Comparison of ENCODE assay signal across 16 cellular contexts in the genomic region with DNA sequence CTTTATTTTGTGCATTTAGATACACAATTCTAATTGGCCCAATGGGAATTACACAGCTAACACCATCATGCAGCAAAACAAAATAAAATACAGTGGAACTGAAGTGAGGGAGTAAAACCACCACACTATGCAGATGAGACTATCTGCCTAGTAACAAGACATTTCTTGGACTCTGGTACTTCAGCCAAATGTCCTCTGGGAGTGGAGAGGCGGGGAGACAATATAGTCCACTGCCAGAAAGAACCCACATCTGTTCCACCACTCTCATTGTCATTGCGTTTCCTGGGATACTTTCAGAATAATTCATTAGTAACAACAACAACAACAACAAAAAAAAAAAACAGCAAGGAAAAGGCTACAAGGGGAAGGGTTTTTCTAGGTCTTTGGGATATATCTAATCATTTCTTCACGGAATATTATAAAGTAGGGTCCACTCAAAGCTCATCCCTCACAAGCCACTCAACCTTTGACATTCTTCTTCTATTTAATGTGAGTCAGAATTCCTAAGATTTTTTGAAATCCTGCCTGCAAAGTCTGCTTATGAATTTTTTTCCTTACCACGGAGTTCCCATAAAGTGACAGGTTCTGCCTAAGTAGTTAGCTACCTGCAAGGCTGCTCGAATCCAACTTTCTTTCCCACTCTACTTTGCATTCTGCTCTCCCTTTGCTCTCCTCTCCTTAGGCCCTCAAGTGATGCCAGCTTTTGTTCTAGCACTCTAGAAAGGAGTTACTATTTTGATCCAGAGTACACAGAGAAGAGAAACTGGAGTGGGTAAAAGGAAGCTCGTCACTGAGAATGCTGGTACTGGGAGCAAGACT. TPM values are rescaled to one million over a fixed set of nuclear protein-coding genes. Genes with fewer than 3 reads are reported as not detected.
"Had no signal": no experiment of that assay in that cellular context is flagged by ENCODE, and none has a peak within 500 bp of the region (broad histone marks: within the 10 kb centered on the region; RNA-seq: fewer than 3 reads in every experiment).

No MANE protein-coding gene starts in this region.

- H3K4me3 ChIP-seq: esophagus squamous epithelium, sigmoid colon, spleen, testis had no signal

- H3K27me3 ChIP-seq: esophagus squamous epithelium, sigmoid colon, spleen, testis had no signal

- H3K4me1 ChIP-seq: esophagus squamous epithelium, sigmoid colon, spleen, testis had no signal

- DNase-seq: activated CD4-positive, alpha-beta memory T cell treated with anti-CD3 and anti-CD28 coated beads for 36 hours; activated CD4-positive, alpha-beta T cell treated with anti-CD3 and anti-CD28 coated beads for 4 hours; activated naive CD8-positive, alpha-beta T cell treated with anti-CD3 and anti-CD28 coated beads for 36 hours; activated T-cell treated with anti-CD3 and anti-CD28 coated beads for 4 hours; amniotic stem cell; caudate nucleus; effector memory CD8-positive, alpha-beta T cell; esophagus squamous epithelium; hippocampal formation; islet precursor cell; posterior cingulate gyrus; sigmoid colon; spleen; stimulated activated CD4-positive, alpha-beta T cell treated with anti-CD3 and anti-CD28 coated beads, Interleukin-4, amount 100 ng/mL, for 4 hours; testis had no signal

- H3K36me3 ChIP-seq: esophagus squamous epithelium, sigmoid colon had no signal

- H3K27ac ChIP-seq: esophagus squamous epithelium, sigmoid colon, spleen, testis had no signal

- H3K9me3 ChIP-seq: esophagus squamous epithelium, sigmoid colon, spleen, testis had no signal

RNA-seq across cellular contexts. Expression of a gene that starts 34.9 kb away (rescaled TPM):
- total RNA-seq: activated CD4-positive, alpha-beta memory T cell treated with anti-CD3 and anti-CD28 coated beads for 36 hours; activated naive CD8-positive, alpha-beta T cell treated with anti-CD3 and anti-CD28 coated beads for 36 hours; lung microvascular endothelial cell had no signal
